Comparison of ENCODE assay signal across 8 cellular contexts in genomic region chr19:13118424-13119193, GRCh38. TPM values are rescaled to one million over a fixed set of nuclear protein-coding genes. Genes with fewer than 3 reads are reported as not detected.
DNase-seq lines count a peak whose midpoint lies in the region; ATAC-seq and TF ChIP-seq lines count a peak whose summit lies in the region.

No MANE protein-coding gene starts in this region.

- H4K20me1 ChIP-seq in DOHH2 (ENCODE audit: control insufficient read depth, insufficient read depth, low read depth, low read length) = peaks cover 25% of the 10 kb centered on the region

- no peaks in the 10 kb centered on the region for H3K9me3 ChIP-seq in DOHH2 (ENCODE audit: control insufficient read depth, insufficient read depth, low read length)
- H3K9me3 ChIP-seq in ascending aorta = no peaks in the 10 kb centered on the region
- H3K9me3 ChIP-seq in spleen = no peaks in the 10 kb centered on the region

- H3K9me2 ChIP-seq in DOHH2 (replicated peaks; ENCODE audit: control insufficient read depth, low read length) = no peaks in the 10 kb centered on the region

- peaks cover 39% of the 10 kb centered on the region for H3K4me1 ChIP-seq in DOHH2 (ENCODE audit: control insufficient read depth, low read length)
- peaks cover 5 to 29% of the 10 kb centered on the region in 2 donors for H3K4me1 ChIP-seq in ascending aorta
- peaks cover 22 to 86% (median 60%) of the 10 kb centered on the region in 6 donors for H3K4me1 ChIP-seq in spleen

- 1 to 3% (median 1%) methylated on average over 30 to 57 of the region's 57 CpGs for WGBS in spleen, 5 donors

- peak; percentile 49 for DNase-seq in NCI-H510A treated with DMSO at 0.1 percent for 48 hours (lab: John Stamatoyannopoulos, UW)
- no peak for DNase-seq in ascending aorta (ENCODE audit: low spot score in 2 of 2)
- peak; percentile 96 for DNase-seq in iPS-NIHi7 (ENCODE audit: extremely low spot score)
- DNase-seq in spleen = peak; percentile 91
- DNase-seq in DMS114 treated with DMSO at 0.1 percent for 48 hours (lab: John Stamatoyannopoulos, UW; ENCODE audit: unreplicated experiment) = no peak

- H3K4me2 ChIP-seq in DOHH2 (ENCODE audit: low read length) = peak overlapping the region; percentile 73

- intact Hi-C loops in ascending aorta (cut with DNase I) (loop anchor here (5.0 kb wide), 1 partner anchor 614 kb away; no protein-coding TSS in a partner anchor), spleen (cut with DNase I; ENCODE audit: low total_unique reads) (no loop called here)

- H3K27ac ChIP-seq in DOHH2 (ENCODE audit: low read depth, low read length) (peak overlapping the region; percentile 63), ascending aorta (no peak overlapping the region), spleen (peak overlapping the region in 5 of 8 donors; percentile 62 to 88 (median 84))

- no peaks in the 10 kb centered on the region for H3K27me3 ChIP-seq in DOHH2 (ENCODE audit: control insufficient read depth, low read length)
- no peaks in the 10 kb centered on the region for H3K27me3 ChIP-seq in ascending aorta
- no peaks in the 10 kb centered on the region for H3K27me3 ChIP-seq in spleen (replicated peaks in 1 of 7)

- ATAC-seq in GM21529 (IDR thresholded peaks at IDR 0.05; ENCODE audit: unreplicated experiment) (peak; percentile 2), HG03378 (IDR thresholded peaks at IDR 0.05; ENCODE audit: unreplicated experiment) (no peak)

- H3K4me3 ChIP-seq in DOHH2 (ENCODE audit: low read length) (peak overlapping the region; percentile 94), ascending aorta (peak overlapping the region; percentile 92 to 100), spleen (peak overlapping the region; percentile 81 to 100 (median 98))

- peaks cover 77% of the 10 kb centered on the region for H3K79me2 ChIP-seq in DOHH2 (ENCODE audit: control insufficient read depth, low read length)

- TF ChIP-seq CTCF in DOHH2 (IDR thresholded peaks at IDR 0.05; ENCODE audit: low read depth, low read length, poor library complexity, severe bottlenecking) (no peak), ascending aorta (IDR thresholded peaks at IDR 0.05) (no peak), spleen (IDR thresholded peaks at IDR 0.05 in 8 of 11, conservative IDR thresholded peaks at IDR 0.05 in 3 of 11) (no peak)

- H3F3A ChIP-seq in DOHH2 (ENCODE audit: control insufficient read depth, insufficient read depth) = peaks cover 6% of the 10 kb centered on the region

- TF ChIP-seq POLR2A in spleen (IDR thresholded peaks at IDR 0.05) = no peak

- H3K36me3 ChIP-seq in DOHH2 (ENCODE audit: control insufficient read depth, low read length) = peaks cover 43% of the 10 kb centered on the region
- H3K36me3 ChIP-seq in ascending aorta = peaks cover 0 to 6% of the 10 kb centered on the region in 2 donors
- peaks cover 0 to 33% (median 9%) of the 10 kb centered on the region in 6 donors for H3K36me3 ChIP-seq in spleen

RNA-seq across cellular contexts. Expression of gene NACC1, which starts 0.5 kb away (rescaled TPM):
- 35.5 TPM for total RNA-seq in ascending aorta
- 10 to 100 TPM; 22.0 to 47.0 (median 37.7) TPM for total RNA-seq in spleen
- 10 to 100 TPM in 1 of 3 donors, 1 to 10 TPM in 2; 5.5 to 32.8 (median 7.1) TPM for polyA plus RNA-seq in spleen

RNA-seq across cellular contexts. Expression of gene TRMT1, which starts 2.1 kb away (rescaled TPM):
- total RNA-seq in ascending aorta (17.3 TPM), spleen (10 to 100 TPM; 27.7 to 72.8 (median 37.5) TPM)
- polyA plus RNA-seq in spleen = 100 to 1,000 TPM in 2 of 3 donors, 10 to 100 TPM in 1; 76.2 to 109 (median 107) TPM

RNA-seq across cellular contexts. Expression of gene LYL1, which starts 16.0 kb away (rescaled TPM):
- total RNA-seq in ascending aorta (46.7 TPM), spleen (10 to 100 TPM; 35.5 to 69.4 (median 50.0) TPM)
- 10 to 100 TPM; 63.7 to 86.9 (median 68.0) TPM for polyA plus RNA-seq in spleen

RNA-seq across cellular contexts. Expression of gene STX10, which starts 31.6 kb away (rescaled TPM):
- total RNA-seq in ascending aorta = 31.6 TPM
- 10 to 100 TPM; 43.8 to 89.5 (median 55.8) TPM for total RNA-seq in spleen
- 10 to 100 TPM; 78.3 to 98.0 (median 93.7) TPM for polyA plus RNA-seq in spleen

RNA-seq across cellular contexts. Expression of gene IER2, which starts 31.6 kb away (rescaled TPM):
- total RNA-seq in ascending aorta = 907 TPM
- total RNA-seq in spleen = 100 to 1,000 TPM in 4 of 7 donors, 10 to 100 TPM in 3; 59.7 to 131 (median 104) TPM
- 10 to 100 TPM; 56.7 to 92.2 (median 76.6) TPM for polyA plus RNA-seq in spleen

Comparison
In these comparisons a context has a peak if more than half of its experiments do, and no peak if none do; other contexts are left out.
1. H3K27ac ChIP-seq: peak in DOHH2 (single experiment) and spleen (5 of 8); none in ascending aorta (0 of 2).
2. DNase-seq: peak in NCI-H510A treated with DMSO at 0.1 percent for 48 hours (single experiment), iPS-NIHi7 (single experiment) and spleen (single experiment); none in ascending aorta (0 of 2) and DMS114 treated with DMSO at 0.1 percent for 48 hours (single experiment).
3. Peak in every context shown above with its lines, with median percentiles within 50 percentile points of each other: H3K4me3 ChIP-seq.